25 cellular contexts compared by ENCODE assay signal in genomic region chr10:124089859-124090258, GRCh38. TPM values are rescaled to one million over a fixed set of nuclear protein-coding genes. Genes with fewer than 3 reads are reported as not detected.
DNase-seq lines count a peak whose midpoint lies in the region; ATAC-seq and TF ChIP-seq lines count a peak whose summit lies in the region.
"Had no signal": no experiment of that assay in that cellular context is flagged by ENCODE, and none has a peak within 500 bp of the region (broad histone marks: within the 10 kb centered on the region; RNA-seq: fewer than 3 reads in every experiment).

No MANE protein-coding gene starts in this region.

- DNase-seq in endothelial cell (ENCODE audit: low spot score) (no peak), neural progenitor cell (ENCODE audit: low spot score) (no peak), SW480 (ENCODE audit: low spot score) (no peak), SIG-M5 treated with dmso at 0.1 percent for 504 hours (lab: John Stamatoyannopoulos, UW; ENCODE audit: unreplicated experiment) (no peak)
- no peak for DNase-seq in stimulated activated naive CD8-positive, alpha-beta T cell treated with anti-CD3 and anti-CD28 coated beads, Interleukin-15, amount 100 ng/mL, for 72 hours
- DNase-seq in stimulated activated effector memory CD8-positive, alpha-beta T cell treated with anti-CD3 and anti-CD28 coated beads, Interleukin-12 subunit alpha, Interleukin-12 subunit beta, amount 100 ng/mL, for 72 hours (ENCODE audit: low spot score in 2 of 2): no peak
- DNase-seq: activated CD4-positive, alpha-beta memory T cell treated with anti-CD3 and anti-CD28 coated beads, Interleukin-2, amount 10 ng/mL, durations not matched to agents 7 days and 5 days; activated effector memory CD4-positive, alpha-beta T cell treated with anti-CD3 and anti-CD28 coated beads, Interleukin-2, amount 50 U/mL, for 16 hours; activated T-cell treated with anti-CD3 and anti-CD28 coated beads for 4 hours; cortex of kidney; DMS79; heart right ventricle; left colon; MG63; midbrain; NCI-H1436; NK-92 treated with Interleukin-12 subunit alpha and Interleukin-12 subunit beta, amount 100 ng/mL, for 24 hours; stimulated activated CD4-positive, alpha-beta T cell treated with anti-CD3 and anti-CD28 coated beads, Interleukin-4, amount 100 ng/mL, for 4 hours; T1000 had no signal

- H3K27ac ChIP-seq in OCI-LY1 (ENCODE audit: low read depth, low read length, poor library complexity, severe bottlenecking): no peak overlapping the region
- H3K27ac ChIP-seq in neural progenitor cell: no peak overlapping the region
- H3K27ac ChIP-seq: heart right ventricle, prostate gland, vagina had no signal

- H3K9me3 Mint-ChIP-seq in endothelial cell (ENCODE audit: unreplicated experiment) (no peaks in the 10 kb centered on the region), neural progenitor cell (no peaks in the 10 kb centered on the region)
- H3K9me3 Mint-ChIP-seq in stimulated activated naive CD8-positive, alpha-beta T cell treated with anti-CD3 and anti-CD28 coated beads, Interleukin-15, amount 100 ng/mL, for 72 hours: no peaks in the 10 kb centered on the region
- H3K9me3 Mint-ChIP-seq in stimulated activated effector memory CD8-positive, alpha-beta T cell treated with anti-CD3 and anti-CD28 coated beads, Interleukin-12 subunit alpha, Interleukin-12 subunit beta, amount 100 ng/mL, for 72 hours: no peaks in the 10 kb centered on the region
- H3K9me3 Mint-ChIP-seq: activated CD4-positive, alpha-beta memory T cell treated with anti-CD3 and anti-CD28 coated beads, Interleukin-2, amount 10 ng/mL, durations not matched to agents 7 days and 5 days had no signal

- H3K79me2 ChIP-seq in OCI-LY1 (ENCODE audit: insufficient read depth, low read length) (no peaks in the 10 kb centered on the region), neural progenitor cell (ENCODE audit: low read depth) (no peaks in the 10 kb centered on the region)

- H3K9me3 ChIP-seq in OCI-LY1 (ENCODE audit: low read length): no peaks in the 10 kb centered on the region
- no peaks in the 10 kb centered on the region for H3K9me3 ChIP-seq in neural progenitor cell (ENCODE audit: low read depth)
- H3K9me3 ChIP-seq: heart right ventricle, MG63, prostate gland, vagina had no signal

- H3K36me3 Mint-ChIP-seq in endothelial cell (ENCODE audit: low read depth, unreplicated experiment) (peaks cover 17% of the 10 kb centered on the region), neural progenitor cell (peaks cover 8% of the 10 kb centered on the region)
- no peaks in the 10 kb centered on the region for H3K36me3 Mint-ChIP-seq in stimulated activated effector memory CD8-positive, alpha-beta T cell treated with anti-CD3 and anti-CD28 coated beads, Interleukin-12 subunit alpha, Interleukin-12 subunit beta, amount 100 ng/mL, for 72 hours

- H3K4me1 Mint-ChIP-seq in endothelial cell (ENCODE audit: unreplicated experiment) (peaks cover 60% of the 10 kb centered on the region), neural progenitor cell (peaks cover 52% of the 10 kb centered on the region)
- H3K4me1 Mint-ChIP-seq in stimulated activated naive CD8-positive, alpha-beta T cell treated with anti-CD3 and anti-CD28 coated beads, Interleukin-15, amount 100 ng/mL, for 72 hours: peaks cover 17% of the 10 kb centered on the region
- H3K4me1 Mint-ChIP-seq in stimulated activated effector memory CD8-positive, alpha-beta T cell treated with anti-CD3 and anti-CD28 coated beads, Interleukin-12 subunit alpha, Interleukin-12 subunit beta, amount 100 ng/mL, for 72 hours: no peaks in the 10 kb centered on the region

- H3K4me2 ChIP-seq in OCI-LY1 (ENCODE audit: low read length) (peak overlapping the region; percentile 75), neural progenitor cell (no peak overlapping the region)

- TF ChIP-seq CTCF in OCI-LY1 (IDR thresholded peaks at IDR 0.05; ENCODE audit: low read length) (no peak), endothelial cell (IDR thresholded peaks at IDR 0.05; ENCODE audit: unreplicated experiment) (no peak), neural progenitor cell (IDR thresholded peaks at IDR 0.05) (no peak)

- H3K9ac ChIP-seq in OCI-LY1 (ENCODE audit: low read length) (no peak overlapping the region), neural progenitor cell (no peak overlapping the region)

- ATAC-seq in stimulated activated naive CD8-positive, alpha-beta T cell treated with anti-CD3 and anti-CD28 coated beads, Interleukin-15, amount 100 ng/mL, for 72 hours: no peak
- ATAC-seq in stimulated activated effector memory CD8-positive, alpha-beta T cell treated with anti-CD3 and anti-CD28 coated beads, Interleukin-12 subunit alpha, Interleukin-12 subunit beta, amount 100 ng/mL, for 72 hours: no peak
- ATAC-seq: HCT116, heart right ventricle, left colon, SK-N-SH treated with all-trans-retinoic acid at 6 μM for 48 hours had no signal

- H3K27me3 Mint-ChIP-seq in endothelial cell (ENCODE audit: unreplicated experiment): peaks cover 12% of the 10 kb centered on the region
- H3K27me3 Mint-ChIP-seq in neural progenitor cell (ENCODE audit: insufficient read depth, low read depth): peaks cover 17% of the 10 kb centered on the region
- peaks cover 64% of the 10 kb centered on the region for H3K27me3 Mint-ChIP-seq in stimulated activated naive CD8-positive, alpha-beta T cell treated with anti-CD3 and anti-CD28 coated beads, Interleukin-15, amount 100 ng/mL, for 72 hours

- H3F3A ChIP-seq in OCI-LY1 (ENCODE audit: insufficient read depth, low read length) (no peaks in the 10 kb centered on the region), neural progenitor cell (ENCODE audit: low read depth) (peaks cover 12% of the 10 kb centered on the region)

- H3K4me3 ChIP-seq in OCI-LY1 (ENCODE audit: low read depth, low read length, poor library complexity, severe bottlenecking) (peak overlapping the region; percentile 67), neural progenitor cell (no peak overlapping the region)
- H3K4me3 ChIP-seq: MG63, prostate gland, smooth muscle cell had no signal

- peak overlapping the region; percentile 64 for H3K4me3 Mint-ChIP-seq in endothelial cell (ENCODE audit: unreplicated experiment)
- peak overlapping the region; percentile 50 for H3K4me3 Mint-ChIP-seq in neural progenitor cell
- H3K4me3 Mint-ChIP-seq in stimulated activated naive CD8-positive, alpha-beta T cell treated with anti-CD3 and anti-CD28 coated beads, Interleukin-15, amount 100 ng/mL, for 72 hours: no peak overlapping the region
- H3K4me3 Mint-ChIP-seq in stimulated activated effector memory CD8-positive, alpha-beta T cell treated with anti-CD3 and anti-CD28 coated beads, Interleukin-12 subunit alpha, Interleukin-12 subunit beta, amount 100 ng/mL, for 72 hours: no peak overlapping the region
- H3K4me3 Mint-ChIP-seq: activated CD4-positive, alpha-beta memory T cell treated with anti-CD3 and anti-CD28 coated beads, Interleukin-2, amount 10 ng/mL, durations not matched to agents 7 days and 5 days had no signal

- H2AFZ ChIP-seq in OCI-LY1 (ENCODE audit: low read length) (no peak overlapping the region), neural progenitor cell (replicated peaks) (no peak overlapping the region)

- H3K9me2 ChIP-seq in OCI-LY1 (ENCODE audit: low read depth, low read length): no peaks in the 10 kb centered on the region

- H3K36me3 ChIP-seq in OCI-LY1 (ENCODE audit: insufficient read depth, low read length) (peaks cover 4% of the 10 kb centered on the region; the same call in 1 of the 2 replicates), neural progenitor cell (no peaks in the 10 kb centered on the region)
- H3K36me3 ChIP-seq: heart right ventricle, MG63, prostate gland, vagina had no signal

- peaks cover 82% of the 10 kb centered on the region for H3K4me1 ChIP-seq in OCI-LY1 (ENCODE audit: insufficient read depth, low read length, severe bottlenecking)
- peaks cover 14% of the 10 kb centered on the region for H3K4me1 ChIP-seq in neural progenitor cell

- H4K20me1 ChIP-seq in OCI-LY1 (ENCODE audit: insufficient read depth, low read length): no peaks in the 10 kb centered on the region
- H4K20me1 ChIP-seq in neural progenitor cell (ENCODE audit: low read depth): no peaks in the 10 kb centered on the region

- H3K27ac Mint-ChIP-seq in endothelial cell (ENCODE audit: unreplicated experiment) (no peak overlapping the region), neural progenitor cell (no peak overlapping the region)
- H3K27ac Mint-ChIP-seq in stimulated activated naive CD8-positive, alpha-beta T cell treated with anti-CD3 and anti-CD28 coated beads, Interleukin-15, amount 100 ng/mL, for 72 hours: no peak overlapping the region
- no peak overlapping the region for H3K27ac Mint-ChIP-seq in stimulated activated effector memory CD8-positive, alpha-beta T cell treated with anti-CD3 and anti-CD28 coated beads, Interleukin-12 subunit alpha, Interleukin-12 subunit beta, amount 100 ng/mL, for 72 hours
- H3K27ac Mint-ChIP-seq: activated CD4-positive, alpha-beta memory T cell treated with anti-CD3 and anti-CD28 coated beads, Interleukin-2, amount 10 ng/mL, durations not matched to agents 7 days and 5 days had no signal

- H3K27me3 ChIP-seq in OCI-LY1 (ENCODE audit: insufficient read depth, low read length): no peaks in the 10 kb centered on the region
- peaks cover 67% of the 10 kb centered on the region for H3K27me3 ChIP-seq in neural progenitor cell
- H3K27me3 ChIP-seq: MG63, vagina had no signal

RNA-seq across cellular contexts. Expression of gene CHST15, which starts 3.5 kb away (rescaled TPM):
- 148 TPM for total RNA-seq in endothelial cell (ENCODE audit: unreplicated experiment)
- 0.54 and 0.59 TPM in 2 replicates for total RNA-seq in neural progenitor cell (ENCODE audit: low replicate concordance)

Comparison
In these comparisons a context has a peak if more than half of its experiments do, and no peak if none do; other contexts are left out.
1. H3K4me3 Mint-ChIP-seq: peak in endothelial cell (single experiment) and neural progenitor cell (single experiment); none in stimulated activated naive CD8-positive, alpha-beta T cell treated with anti-CD3 and anti-CD28 coated beads, Interleukin-15, amount 100 ng/mL, for 72 hours (0 of 2) and stimulated activated effector memory CD8-positive, alpha-beta T cell treated with anti-CD3 and anti-CD28 coated beads, Interleukin-12 subunit alpha, Interleukin-12 subunit beta, amount 100 ng/mL, for 72 hours (single experiment).
2. RNA of gene CHST15, which starts 3.5 kb away (total RNA-seq): 148 TPM in endothelial cell (single experiment); 0.54 to 0.59 TPM in neural progenitor cell; every median in the first group is over 10 times any median in the second.